In genomic region chr20:46967647-46968046, GRCh38 we compare ENCODE assay signal across 2 cellular contexts.
TF ChIP-seq lines count a peak whose summit lies in the region.

No MANE protein-coding gene starts in this region.

TF ChIP-seq in SK-N-SH, 30 proteins besides CTCF, POLR2A, EP300 and RAD21 (continued from another document):
- TF ChIP-seq, protein P1, sequence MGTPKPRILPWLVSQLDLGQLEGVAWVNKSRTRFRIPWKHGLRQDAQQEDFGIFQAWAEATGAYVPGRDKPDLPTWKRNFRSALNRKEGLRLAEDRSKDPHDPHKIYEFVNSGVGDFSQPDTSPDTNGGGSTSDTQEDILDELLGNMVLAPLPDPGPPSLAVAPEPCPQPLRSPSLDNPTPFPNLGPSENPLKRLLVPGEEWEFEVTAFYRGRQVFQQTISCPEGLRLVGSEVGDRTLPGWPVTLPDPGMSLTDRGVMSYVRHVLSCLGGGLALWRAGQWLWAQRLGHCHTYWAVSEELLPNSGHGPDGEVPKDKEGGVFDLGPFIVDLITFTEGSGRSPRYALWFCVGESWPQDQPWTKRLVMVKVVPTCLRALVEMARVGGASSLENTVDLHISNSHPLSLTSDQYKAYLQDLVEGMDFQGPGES (IDR thresholded peaks at IDR 0.05; ENCODE audit: low read depth, low read length) = no peak
- TF ChIP-seq, protein P2, sequence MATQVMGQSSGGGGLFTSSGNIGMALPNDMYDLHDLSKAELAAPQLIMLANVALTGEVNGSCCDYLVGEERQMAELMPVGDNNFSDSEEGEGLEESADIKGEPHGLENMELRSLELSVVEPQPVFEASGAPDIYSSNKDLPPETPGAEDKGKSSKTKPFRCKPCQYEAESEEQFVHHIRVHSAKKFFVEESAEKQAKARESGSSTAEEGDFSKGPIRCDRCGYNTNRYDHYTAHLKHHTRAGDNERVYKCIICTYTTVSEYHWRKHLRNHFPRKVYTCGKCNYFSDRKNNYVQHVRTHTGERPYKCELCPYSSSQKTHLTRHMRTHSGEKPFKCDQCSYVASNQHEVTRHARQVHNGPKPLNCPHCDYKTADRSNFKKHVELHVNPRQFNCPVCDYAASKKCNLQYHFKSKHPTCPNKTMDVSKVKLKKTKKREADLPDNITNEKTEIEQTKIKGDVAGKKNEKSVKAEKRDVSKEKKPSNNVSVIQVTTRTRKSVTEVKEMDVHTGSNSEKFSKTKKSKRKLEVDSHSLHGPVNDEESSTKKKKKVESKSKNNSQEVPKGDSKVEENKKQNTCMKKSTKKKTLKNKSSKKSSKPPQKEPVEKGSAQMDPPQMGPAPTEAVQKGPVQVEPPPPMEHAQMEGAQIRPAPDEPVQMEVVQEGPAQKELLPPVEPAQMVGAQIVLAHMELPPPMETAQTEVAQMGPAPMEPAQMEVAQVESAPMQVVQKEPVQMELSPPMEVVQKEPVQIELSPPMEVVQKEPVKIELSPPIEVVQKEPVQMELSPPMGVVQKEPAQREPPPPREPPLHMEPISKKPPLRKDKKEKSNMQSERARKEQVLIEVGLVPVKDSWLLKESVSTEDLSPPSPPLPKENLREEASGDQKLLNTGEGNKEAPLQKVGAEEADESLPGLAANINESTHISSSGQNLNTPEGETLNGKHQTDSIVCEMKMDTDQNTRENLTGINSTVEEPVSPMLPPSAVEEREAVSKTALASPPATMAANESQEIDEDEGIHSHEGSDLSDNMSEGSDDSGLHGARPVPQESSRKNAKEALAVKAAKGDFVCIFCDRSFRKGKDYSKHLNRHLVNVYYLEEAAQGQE (IDR thresholded peaks at IDR 0.05; ENCODE audit: low read depth, low read length) = no peak
- TF ChIP-seq, protein P3, sequence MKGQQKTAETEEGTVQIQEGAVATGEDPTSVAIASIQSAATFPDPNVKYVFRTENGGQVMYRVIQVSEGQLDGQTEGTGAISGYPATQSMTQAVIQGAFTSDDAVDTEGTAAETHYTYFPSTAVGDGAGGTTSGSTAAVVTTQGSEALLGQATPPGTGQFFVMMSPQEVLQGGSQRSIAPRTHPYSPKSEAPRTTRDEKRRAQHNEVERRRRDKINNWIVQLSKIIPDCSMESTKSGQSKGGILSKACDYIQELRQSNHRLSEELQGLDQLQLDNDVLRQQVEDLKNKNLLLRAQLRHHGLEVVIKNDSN (IDR thresholded peaks at IDR 0.05; ENCODE audit: borderline replicate concordance, low read depth) = no peak
- TF ChIP-seq, protein P4, sequence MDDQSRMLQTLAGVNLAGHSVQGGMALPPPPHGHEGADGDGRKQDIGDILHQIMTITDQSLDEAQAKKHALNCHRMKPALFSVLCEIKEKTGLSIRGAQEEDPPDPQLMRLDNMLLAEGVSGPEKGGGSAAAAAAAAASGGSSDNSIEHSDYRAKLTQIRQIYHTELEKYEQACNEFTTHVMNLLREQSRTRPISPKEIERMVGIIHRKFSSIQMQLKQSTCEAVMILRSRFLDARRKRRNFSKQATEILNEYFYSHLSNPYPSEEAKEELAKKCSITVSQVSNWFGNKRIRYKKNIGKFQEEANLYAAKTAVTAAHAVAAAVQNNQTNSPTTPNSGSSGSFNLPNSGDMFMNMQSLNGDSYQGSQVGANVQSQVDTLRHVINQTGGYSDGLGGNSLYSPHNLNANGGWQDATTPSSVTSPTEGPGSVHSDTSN (IDR thresholded peaks at IDR 0.05) = no peak
- TF ChIP-seq ZBTB33 (IDR thresholded peaks at IDR 0.05; ENCODE audit: borderline replicate concordance, low read depth) (no peak), GATA2 (CRISPR knock-in tag; IDR thresholded peaks at IDR 0.05) (no peak), MEF2A (IDR thresholded peaks at IDR 0.05; ENCODE audit: borderline replicate concordance, low read depth) (no peak), SMC3 (IDR thresholded peaks at IDR 0.05; ENCODE audit: low read depth, low read length) (no peak), EZH2phosphoT487 (IDR thresholded peaks at IDR 0.05; ENCODE audit: borderline replicate concordance, low read depth) (no peak), POLR2AphosphoS5 (IDR thresholded peaks at IDR 0.05; ENCODE audit: low read depth, low read length) (no peak), RFX5 (IDR thresholded peaks at IDR 0.05; ENCODE audit: low read length) (no peak), YY1 (IDR thresholded peaks at IDR 0.05; ENCODE audit: low read depth) (no peak)
- TF ChIP-seq, protein P5, sequence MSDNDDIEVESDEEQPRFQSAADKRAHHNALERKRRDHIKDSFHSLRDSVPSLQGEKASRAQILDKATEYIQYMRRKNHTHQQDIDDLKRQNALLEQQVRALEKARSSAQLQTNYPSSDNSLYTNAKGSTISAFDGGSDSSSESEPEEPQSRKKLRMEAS (IDR thresholded peaks at IDR 0.05; ENCODE audit: low read depth) = no peak
TF ChIP-seq in SK-N-SH: peak in this region for 0.

TF ChIP-seq in SK-N-SH treated with all-trans-retinoic acid at 6 μM for 48 hours, 23 proteins besides CTCF, POLR2A, EP300 and RAD21:
- TF ChIP-seq TSHZ2 (CRISPR knock-in tag; IDR thresholded peaks at IDR 0.05) (no peak), OSR1 (CRISPR knock-in tag; IDR thresholded peaks at IDR 0.05) (no peak), PPARA (CRISPR knock-in tag; IDR thresholded peaks at IDR 0.05; ENCODE audit: borderline replicate concordance) (no peak), ISL1 (CRISPR knock-in tag; IDR thresholded peaks at IDR 0.05) (no peak), ZFP30 (CRISPR knock-in tag; IDR thresholded peaks at IDR 0.05) (no peak), ZNF70 (CRISPR knock-in tag; IDR thresholded peaks at IDR 0.05) (no peak), ZFP3 (CRISPR knock-in tag; IDR thresholded peaks at IDR 0.05) (no peak), ZNF8 (CRISPR knock-in tag; IDR thresholded peaks at IDR 0.05) (no peak), CREB5 (CRISPR knock-in tag; IDR thresholded peaks at IDR 0.05; ENCODE audit: low read depth) (no peak), GLIS3 (CRISPR knock-in tag; IDR thresholded peaks at IDR 0.05) (no peak), ZNF565 (CRISPR knock-in tag; conservative IDR thresholded peaks at IDR 0.05; ENCODE audit: low read depth) (no peak), SNAI2 (CRISPR knock-in tag; IDR thresholded peaks at IDR 0.05) (no peak)
